In the genomic region with DNA sequence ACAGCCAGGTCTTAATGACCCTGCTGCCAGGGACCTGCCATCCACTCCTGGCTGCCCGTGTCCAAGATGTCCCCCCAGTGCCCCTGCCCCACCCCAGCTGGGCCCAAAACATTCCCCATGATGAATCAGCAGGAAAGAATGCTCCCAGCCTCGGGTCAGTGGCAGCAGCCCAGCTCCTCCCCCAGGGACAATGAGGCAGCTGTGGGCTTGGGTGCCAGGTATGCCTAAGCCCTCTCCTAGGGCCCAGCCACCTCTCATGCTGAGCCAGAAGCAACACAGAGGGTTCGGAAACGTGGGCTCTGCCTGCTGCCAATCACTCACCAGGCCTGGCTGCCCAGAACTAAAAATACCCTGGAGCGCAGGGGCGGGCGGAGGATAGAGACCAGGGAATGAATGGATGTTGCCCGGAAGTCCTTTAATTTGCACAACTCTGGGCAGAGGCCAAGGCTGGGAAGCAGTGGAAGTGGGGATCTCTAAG, we compare ENCODE assay signal across 7 cellular contexts. TPM values are rescaled to one million over a fixed set of nuclear protein-coding genes. Genes with fewer than 3 reads are reported as not detected.
DNase-seq lines count a peak whose midpoint lies in the region; ATAC-seq, FAIRE-seq and TF ChIP-seq lines count a peak whose summit lies in the region.

No MANE protein-coding gene starts in this region.

- POLR2A ChIA-PET in HEK293T (lab: Yijun Ruan, JAX): no interaction called here

- H3K9me3 ChIP-seq in keratinocyte (ENCODE audit: control insufficient read depth, low read depth, low read length) (no peaks in the 10 kb centered on the region), thoracic aorta (no peaks in the 10 kb centered on the region)

- peak; percentile 87 for DNase-seq in HT-29 (ENCODE audit: low spot score)
- peak; percentile 78 for DNase-seq in astrocyte of the spinal cord (ENCODE audit: low read depth, low spot score)
- DNase-seq in keratinocyte (ENCODE audit: low read depth, low spot score): peak; percentile 69
- peak; percentile 86 for DNase-seq in thoracic aorta (ENCODE audit: low spot score)
- DNase-seq in HEK293T (ENCODE audit: extremely low spot score): no peak
- no peak for DNase-seq in cerebellar cortex (ENCODE audit: low spot score)

- dilution Hi-C loops in keratinocyte (cut with MboI; ENCODE audit: extremely low pct_ligation_motif_present, low sequenced_read_pairs): no loop called here

- peak overlapping the region; percentile 13 for H3K9ac ChIP-seq in keratinocyte (ENCODE audit: control insufficient read depth, extremely low read depth, insufficient read depth, low read length)

- peak overlapping the region; percentile 1 for H3K4me2 ChIP-seq in keratinocyte (ENCODE audit: control insufficient read depth, extremely low read depth, insufficient read depth, low read depth, low read length)

- FAIRE-seq in keratinocyte (lab: Jason Lieb, UNC): peak; percentile 85

- in situ Hi-C loops in astrocyte of the spinal cord (cut with HindIII; ENCODE audit: low sequenced_read_pairs): no loop called here

- H3K4me1 ChIP-seq in keratinocyte (ENCODE audit: control insufficient read depth, extremely low read depth, insufficient read depth, low read length): peaks cover 17% of the 10 kb centered on the region
- peaks cover 14 to 53% of the 10 kb centered on the region in 2 donors for H3K4me1 ChIP-seq in thoracic aorta (ENCODE audit: control insufficient read depth in 1 of 2, low read depth in 2 of 2)

- CTCF ChIA-PET in HEK293T (lab: Yijun Ruan, JAX): no interaction called here

- no peaks in the 10 kb centered on the region for H3K79me2 ChIP-seq in keratinocyte (ENCODE audit: control insufficient read depth, insufficient read depth, low read length)

- H3K27ac ChIP-seq in keratinocyte (ENCODE audit: control insufficient read depth, insufficient read depth, low read length): no peak overlapping the region
- H3K27ac ChIP-seq in thoracic aorta: peak overlapping the region; percentile 83 to 97

- TF ChIP-seq CTCF in astrocyte of the spinal cord (IDR thresholded peaks at IDR 0.05; ENCODE audit: low read depth, low read length) (no peak), keratinocyte (optimal IDR thresholded peaks at IDR 0.05 in 1 of 3, IDR thresholded peaks at IDR 0.05 in 1 of 3, conservative IDR thresholded peaks at IDR 0.05 in 1 of 3; ENCODE audit: extremely low read depth in 1 of 3, insufficient read depth in 2 of 3, low read length in 3 of 3) (no peak), thoracic aorta (IDR thresholded peaks at IDR 0.05) (no peak)

- H3K27me3 ChIP-seq in keratinocyte (ENCODE audit: control insufficient read depth, extremely low read depth, insufficient read depth, low read length) (peaks cover 13% of the 10 kb centered on the region), thoracic aorta (replicated peaks; ENCODE audit: insufficient read depth) (no peaks in the 10 kb centered on the region)

- H4K20me1 ChIP-seq in keratinocyte (ENCODE audit: control insufficient read depth, extremely low read depth, insufficient read depth, low read length): no peaks in the 10 kb centered on the region

- ATAC-seq in thoracic aorta (ENCODE audit: insufficient number of reproducible peaks, low FRiP score, low read depth) (peak; percentile 78), HG03378 (IDR thresholded peaks at IDR 0.05; ENCODE audit: unreplicated experiment) (no peak)

- H3K36me3 ChIP-seq in keratinocyte (ENCODE audit: control insufficient read depth in 2 of 2, extremely low read depth in 1 of 2, insufficient read depth in 2 of 2, low read length in 2 of 2): no peaks in the 10 kb centered on the region
- no peaks in the 10 kb centered on the region for H3K36me3 ChIP-seq in thoracic aorta

- H3K4me3 ChIP-seq in astrocyte of the spinal cord (ENCODE audit: low read depth, low read length): no peak overlapping the region
- H3K4me3 ChIP-seq in keratinocyte (ENCODE audit: control insufficient read depth in 2 of 3, extremely low read depth in 1 of 3, insufficient read depth in 2 of 3, low read depth in 1 of 3, low read length in 3 of 3): no peak overlapping the region
- H3K4me3 ChIP-seq in thoracic aorta: peak overlapping the region; percentile 70

- no peaks in the 10 kb centered on the region for H3K9me1 ChIP-seq in keratinocyte (ENCODE audit: control insufficient read depth, extremely low read depth, insufficient read depth, low read length)

- peak overlapping the region; percentile 39 for H2AFZ ChIP-seq in keratinocyte (ENCODE audit: control insufficient read depth, low read length)

TF ChIP-seq in HEK293T, 16 proteins besides CTCF, POLR2A, EP300 and RAD21:
- TF ChIP-seq FOXA1 (IDR thresholded peaks at IDR 0.05): no peak
- no peak for TF ChIP-seq HDGF (IDR thresholded peaks at IDR 0.05; ENCODE audit: borderline replicate concordance)
- TF ChIP-seq L3MBTL2 (conservative IDR thresholded peaks at IDR 0.05): no peak
- no peak for TF ChIP-seq LEF1 (IDR thresholded peaks at IDR 0.05; ENCODE audit: borderline replicate concordance)
- no peak for TF ChIP-seq CTBP1 (IDR thresholded peaks at IDR 0.05; ENCODE audit: borderline replicate concordance)
- no peak for TF ChIP-seq SUZ12 (IDR thresholded peaks at IDR 0.05)
- TF ChIP-seq, protein P1, sequence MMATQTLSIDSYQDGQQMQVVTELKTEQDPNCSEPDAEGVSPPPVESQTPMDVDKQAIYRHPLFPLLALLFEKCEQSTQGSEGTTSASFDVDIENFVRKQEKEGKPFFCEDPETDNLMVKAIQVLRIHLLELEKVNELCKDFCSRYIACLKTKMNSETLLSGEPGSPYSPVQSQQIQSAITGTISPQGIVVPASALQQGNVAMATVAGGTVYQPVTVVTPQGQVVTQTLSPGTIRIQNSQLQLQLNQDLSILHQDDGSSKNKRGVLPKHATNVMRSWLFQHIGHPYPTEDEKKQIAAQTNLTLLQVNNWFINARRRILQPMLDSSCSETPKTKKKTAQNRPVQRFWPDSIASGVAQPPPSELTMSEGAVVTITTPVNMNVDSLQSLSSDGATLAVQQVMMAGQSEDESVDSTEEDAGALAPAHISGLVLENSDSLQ (IDR thresholded peaks at IDR 0.05): no peak
- no peak for TF ChIP-seq ELF4 (IDR thresholded peaks at IDR 0.05)
- no peak for TF ChIP-seq SP1 (IDR thresholded peaks at IDR 0.05)
- TF ChIP-seq TARDBP (IDR thresholded peaks at IDR 0.05): no peak
- no peak for TF ChIP-seq NFRKB (IDR thresholded peaks at IDR 0.05)
- TF ChIP-seq ZNF384 (IDR thresholded peaks at IDR 0.05): no peak
- TF ChIP-seq FOXM1 (IDR thresholded peaks at IDR 0.05; ENCODE audit: borderline replicate concordance): no peak
- no peak for TF ChIP-seq FOXK2 (IDR thresholded peaks at IDR 0.05)
- TF ChIP-seq BHLHE40 (IDR thresholded peaks at IDR 0.05; ENCODE audit: borderline replicate concordance): no peak
TF ChIP-seq in HEK293T: peak in this region for 0.

RNA-seq across cellular contexts. Expression of gene LOXL4, which starts 1.5 kb away (rescaled TPM):
- total RNA-seq in HT-29 (2014; rRNA removed; shearing (Covaris generic)): 19.6 and 23.0 TPM in 2 replicates
- polyA plus RNA-seq in keratinocyte: 0.01 to 0.03 TPM (median 0.01 TPM) in 3 replicates
- not detected for polyA plus RNA-seq in keratinocyte (2011; ENCODE audit: low read depth)
- 0.01 TPM in 1 of 2 replicates, not detected in the other for polyA plus RNA-seq in keratinocyte (2011; cell fraction: cytosol; rRNA removed)
- polyA plus RNA-seq in keratinocyte (2011; cell fraction: nucleus; rRNA removed): 0.03 TPM in 1 of 2 replicates, not detected in the other
- polyA plus RNA-seq in keratinocyte (2012; ENCODE audit: low replicate concordance): 0.11 TPM in 1 of 2 replicates, not detected in the other
- 0.16 TPM in 1 of 3 replicates, not detected in the others for polyA minus RNA-seq in keratinocyte
- not detected for polyA minus RNA-seq in keratinocyte (2011; cell fraction: cytosol; rRNA and poly(A)+ RNA removed)
- not detected in 2 replicates for polyA minus RNA-seq in keratinocyte (2011; cell fraction: nucleus; rRNA and poly(A)+ RNA removed)
- total RNA-seq in thoracic aorta: 10 to 100 TPM; 15.4 to 24.5 TPM

Comparison
In these comparisons a context has a peak if more than half of its experiments do, and no peak if none do; other contexts are left out.
1. DNase-seq: peak in HT-29 (single experiment), astrocyte of the spinal cord (single experiment), keratinocyte (single experiment) and thoracic aorta (single experiment); none in HEK293T (single experiment) and cerebellar cortex (single experiment).